Comparison of ENCODE assay signal across 8 cellular contexts in genomic region chr6:3825851-3826581, GRCh38. TPM values are rescaled to one million over a fixed set of nuclear protein-coding genes. Genes with fewer than 3 reads are reported as not detected.
A peak's percentile ranks its signal among the peaks of the same experiment; 100 is the strongest.
DNase-seq lines count a peak whose midpoint lies in the region; ATAC-seq and TF ChIP-seq lines count a peak whose summit lies in the region.

No MANE protein-coding gene starts in this region.

- ATAC-seq in upper lobe of left lung (ENCODE audit: low FRiP score in 2 of 2) (peak; percentile 94 to 95), GM19395 (IDR thresholded peaks at IDR 0.05; ENCODE audit: unreplicated experiment) (no peak)

- peak overlapping the region; percentile 99 for H2BK5ac ChIP-seq in mesenchymal stem cell (ENCODE audit: low read depth, low read length, poor library complexity, severe bottlenecking)

- TF ChIP-seq POLR2A in upper lobe of left lung (IDR thresholded peaks at IDR 0.05), result peak in 1 of 4 donors; percentile 20

- peaks cover 20% of the 10 kb centered on the region for H3K4me1 ChIP-seq in mesenchymal stem cell (ENCODE audit: control insufficient read depth, insufficient read depth, low read depth, low read length)
- H3K4me1 ChIP-seq in upper lobe of left lung, result peaks cover 33 to 47% (median 35%) of the 10 kb centered on the region in 4 donors

- peak overlapping the region; percentile 80 for H3K9ac ChIP-seq in mesenchymal stem cell (ENCODE audit: low read length)

- H3K18ac ChIP-seq in mesenchymal stem cell (ENCODE audit: low read depth in 1 of 2, low read length in 2 of 2), result peak overlapping the region; percentile 83 to 84

- H3K9me3 ChIP-seq in mesenchymal stem cell (ENCODE audit: control insufficient read depth, low read length), result no peaks in the 10 kb centered on the region
- no peaks in the 10 kb centered on the region for H3K9me3 ChIP-seq in upper lobe of left lung

- H4K8ac ChIP-seq in mesenchymal stem cell (ENCODE audit: low read length), result peak overlapping the region; percentile 95

- H3K14ac ChIP-seq in mesenchymal stem cell (ENCODE audit: low read length in 2 of 2), result peak overlapping the region in 1 of 2 experiments; percentile 22

- peak overlapping the region in 1 of 2 experiments; percentile 28 for H3K23ac ChIP-seq in mesenchymal stem cell (ENCODE audit: low read length in 2 of 2)

- H3K4ac ChIP-seq in mesenchymal stem cell (ENCODE audit: low read depth in 1 of 2, low read length in 2 of 2), result peak overlapping the region; percentile 55 to 99

- no peaks in the 10 kb centered on the region for H3K79me1 ChIP-seq in mesenchymal stem cell (replicated peaks; ENCODE audit: low read length, poor library complexity, severe bottlenecking)

- H2AFZ ChIP-seq in mesenchymal stem cell (ENCODE audit: low read depth, low read length), result peak overlapping the region; percentile 81

- no peak overlapping the region for H3K4me2 ChIP-seq in mesenchymal stem cell (ENCODE audit: low read length, poor library complexity, severe bottlenecking)

- peak overlapping the region; percentile 99 for H3K27ac ChIP-seq in mesenchymal stem cell (ENCODE audit: low read length, poor library complexity, severe bottlenecking)
- peak overlapping the region; percentile 88 to 95 (median 90) for H3K27ac ChIP-seq in upper lobe of left lung

- DNase-seq in NCI-H2196 treated with DMSO at 0.1 percent for 48 hours (lab: John Stamatoyannopoulos, UW; ENCODE audit: unreplicated experiment) (peak; percentile 40), dermis microvascular lymphatic vessel endothelial cell (ENCODE audit: low read depth in 2 of 2) (peak; percentile 92 to 99), mesenchymal stem cell (peak; percentile 94), upper lobe of left lung (peak; percentile 85 to 88), germinal center (ENCODE audit: low spot score) (no peak)
- no peak for DNase-seq in stimulated activated CD4-positive, alpha-beta T cell treated with anti-CD3 and anti-CD28 coated beads, Interleukin-4, amount 100 ng/mL, for 1 hour
- DNase-seq in effector CD8-positive, alpha-beta T cell (lab: John Stamatoyannopoulos, UW), result no peak

- H3K4me3 ChIP-seq in mesenchymal stem cell (ENCODE audit: insufficient read depth in 1 of 2, low read depth in 1 of 2, low read length in 2 of 2) (peak overlapping the region in 1 of 2 experiments; percentile 45), upper lobe of left lung (peak overlapping the region in 3 of 4 donors; percentile 7 to 23 (median 18))

- H2BK15ac ChIP-seq in mesenchymal stem cell (ENCODE audit: low read depth, poor library complexity, severe bottlenecking), result peak overlapping the region; percentile 53

- peak overlapping the region; percentile 100 for H4K91ac ChIP-seq in mesenchymal stem cell (ENCODE audit: low read length)

- H2BK120ac ChIP-seq in mesenchymal stem cell (ENCODE audit: low read depth, low read length), result peak overlapping the region; percentile 95

- 13% methylated on average over 13 of the region's 15 CpGs for WGBS in mesenchymal stem cell
- 24 to 32% methylated on average over 15 of the region's 15 CpGs for WGBS in upper lobe of left lung, 2 donors

- TF ChIP-seq EP300 in upper lobe of left lung (IDR thresholded peaks at IDR 0.05), result peak in 3 of 4 donors; percentile 12 to 88 (median 81)

- no peak for TF ChIP-seq CTCF in upper lobe of left lung (IDR thresholded peaks at IDR 0.05)

- H3K27me3 ChIP-seq in mesenchymal stem cell (ENCODE audit: control insufficient read depth in 1 of 2, insufficient read depth in 1 of 2, low read length in 2 of 2) (no peaks in the 10 kb centered on the region), upper lobe of left lung (no peaks in the 10 kb centered on the region)

- no peaks in the 10 kb centered on the region for H3K36me3 ChIP-seq in mesenchymal stem cell (ENCODE audit: control insufficient read depth in 1 of 2, insufficient read depth in 2 of 2, low read depth in 1 of 2, low read length in 2 of 2)
- H3K36me3 ChIP-seq in upper lobe of left lung, result no peaks in the 10 kb centered on the region

- peak overlapping the region; percentile 92 for H2AK5ac ChIP-seq in mesenchymal stem cell (ENCODE audit: low read length, severe bottlenecking)

- H2BK12ac ChIP-seq in mesenchymal stem cell (ENCODE audit: low read length in 2 of 2), result peak overlapping the region; percentile 75 to 99

RNA-seq across cellular contexts. Expression of gene FAM50B, which starts 23.2 kb away (rescaled TPM):
- total RNA-seq in dermis microvascular lymphatic vessel endothelial cell (4.4 and 6.1 TPM in 2 replicates), upper lobe of left lung (10 to 100 TPM; 11.7 to 23.3 (median 15.4) TPM)
- 2.1 TPM for polyA plus RNA-seq in mesenchymal stem cell (2013, experiment 1 of 2)
- 2.1 TPM for polyA plus RNA-seq in mesenchymal stem cell (2013, experiment 2 of 2)

Comparison
In these comparisons a context has a peak if more than half of its experiments do, and no peak if none do; other contexts are left out.
1. DNase-seq: peak in NCI-H2196 treated with DMSO at 0.1 percent for 48 hours (single experiment), dermis microvascular lymphatic vessel endothelial cell (2 of 2), mesenchymal stem cell (single experiment) and upper lobe of left lung (2 of 2); none in germinal center (single experiment), stimulated activated CD4-positive, alpha-beta T cell treated with anti-CD3 and anti-CD28 coated beads, Interleukin-4, amount 100 ng/mL, for 1 hour (single experiment) and effector CD8-positive, alpha-beta T cell (single experiment).